Comparison of ENCODE assay signal across 18 cellular contexts in the genomic region with DNA sequence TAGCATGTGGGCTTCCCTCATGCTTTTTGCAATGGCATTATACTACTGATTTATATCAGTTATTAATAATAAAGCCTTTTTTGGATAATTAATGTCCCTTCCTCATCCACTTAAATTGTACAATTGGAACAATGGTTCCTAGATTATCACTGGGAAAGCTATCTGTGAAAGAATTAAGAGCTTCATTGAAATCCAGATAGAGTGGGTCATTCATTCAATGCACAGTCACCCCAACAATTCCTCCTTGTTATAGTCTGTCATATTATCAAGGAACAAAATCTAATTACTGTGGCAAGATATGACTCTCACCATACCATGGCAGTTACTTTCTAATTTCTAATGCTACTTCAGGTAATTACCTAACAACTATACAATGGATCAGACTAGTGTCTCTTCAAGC. TPM values are rescaled to one million over a fixed set of nuclear protein-coding genes. Genes with fewer than 3 reads are reported as not detected.
DNase-seq lines count a peak whose midpoint lies in the region; ATAC-seq and TF ChIP-seq lines count a peak whose summit lies in the region.
"Had no signal": no experiment of that assay in that cellular context is flagged by ENCODE, and none has a peak within 500 bp of the region (broad histone marks: within the 10 kb centered on the region; RNA-seq: fewer than 3 reads in every experiment).

No MANE protein-coding gene starts in this region.

- ATAC-seq in GM18907 (IDR thresholded peaks at IDR 0.05; ENCODE audit: unreplicated experiment) (no peak), GM21447 (IDR thresholded peaks at IDR 0.05; ENCODE audit: unreplicated experiment) (no peak), GM21390 (IDR thresholded peaks at IDR 0.05; ENCODE audit: unreplicated experiment) (no peak)
- ATAC-seq: CD8-positive, alpha-beta T cell had no signal

- TF ChIP-seq CTCF in dorsolateral prefrontal cortex (IDR thresholded peaks at IDR 0.05 in 54 of 56, conservative IDR thresholded peaks at IDR 0.05 in 2 of 56; ENCODE audit: low read depth in 1 of 56, partially characterized antibody in 56 of 56): peak in 1 of 56 donors; percentile 35

- no peak overlapping the region for H3K4me3 ChIP-seq in dorsolateral prefrontal cortex
- H3K4me3 ChIP-seq: BLaER1 had no signal

- DNase-seq in dorsolateral prefrontal cortex: no peak
- DNase-seq in medulla oblongata (ENCODE audit: extremely low spot score): peak; percentile 54
- DNase-seq in substantia nigra (lab: John Stamatoyannopoulos, UW): no peak
- DNase-seq in CD1c-positive myeloid dendritic cell (ENCODE audit: extremely low spot score): no peak
- DNase-seq: 8988T; ACHN; BE2C; C1 segment of cervical spinal cord; Caco-2; Calu3; CD4-positive, alpha-beta T cell; CD8-positive, alpha-beta T cell; DMS79 treated with DMSO at 0.1 percent for 48 hours; GF-D8 had no signal

- H3K27me3 ChIP-seq in dorsolateral prefrontal cortex: no peaks in the 10 kb centered on the region
- H3K27me3 ChIP-seq: BE2C, BLaER1 had no signal

- intact Hi-C loops in dorsolateral prefrontal cortex (cut with DNase I): no loop called here

- H3K27ac ChIP-seq in dorsolateral prefrontal cortex (peak overlapping the region in 33 of 59 donors; percentile 1 to 84 (median 42)), substantia nigra (ENCODE audit: low read depth, low read length, poor library complexity, severe bottlenecking) (peak overlapping the region; percentile 11)
- H3K27ac ChIP-seq: BLaER1 had no signal

RNA-seq across cellular contexts. Expression of gene CILK1, which starts 15.3 kb away (rescaled TPM):
- total RNA-seq in dorsolateral prefrontal cortex: 10 to 100 TPM in 116 of 120 experiments, 1 to 10 TPM in 4; 9.1 to 27.8 (median 14.9) TPM

RNA-seq across cellular contexts. Expression of gene FBXO9, which starts 18.9 kb away (rescaled TPM):
- total RNA-seq in dorsolateral prefrontal cortex: 100 to 1,000 TPM in 115 of 120 experiments, 10 to 100 TPM in 5; 91.4 to 209 (median 146) TPM

RNA-seq across cellular contexts. Expression of gene GSTA4, which starts 51.2 kb away (rescaled TPM):
- total RNA-seq in dorsolateral prefrontal cortex: 10 to 100 TPM; 26.7 to 82.7 (median 57.8) TPM
